23 cellular contexts compared by ENCODE assay signal in the genomic region with DNA sequence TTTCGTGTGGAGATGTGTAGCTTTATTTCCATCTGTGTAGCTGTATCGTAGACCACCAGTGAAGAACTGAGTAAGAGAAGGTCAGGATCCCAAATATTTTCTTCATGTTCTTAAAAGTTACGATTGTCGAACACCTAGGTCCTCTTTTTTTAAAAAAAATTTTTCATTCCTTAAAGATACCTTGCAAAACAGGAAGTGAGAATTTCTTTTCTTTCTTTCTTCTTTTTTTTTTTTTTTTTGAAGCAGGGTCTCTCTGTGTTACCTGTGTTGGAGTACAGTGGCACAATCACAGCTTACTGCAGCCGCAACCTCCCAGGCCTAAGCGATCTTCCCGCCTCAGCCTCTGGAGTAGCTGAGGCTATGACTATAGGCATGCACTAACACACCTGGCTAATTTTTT.
"Had no signal": no experiment of that assay in that cellular context is flagged by ENCODE, and none has a peak within 500 bp of the region (broad histone marks: within the 10 kb centered on the region; RNA-seq: fewer than 3 reads in every experiment).

No MANE protein-coding gene starts in this region.

- DNase-seq: activated CD4-positive, alpha-beta T cell treated with anti-CD3 and anti-CD28 coated beads, Interleukin-2, amount 10 ng/mL, durations not matched to agents 24 days and 14 days; activated CD8-positive, alpha-beta memory T cell treated with anti-CD3 and anti-CD28 coated beads, Interleukin-2, amount 50 U/mL, for 48 hours; activated CD8-positive, alpha-beta T cell treated with anti-CD3 and anti-CD28 coated beads, Interleukin-2, amount 10 ng/mL, durations not matched to agents 7 days and 5 days; activated naive CD4-positive, alpha-beta T cell treated with Interleukin-2 at 50 U/mL for 16 hours; anterior cingulate cortex; brain microvascular endothelial cell; cortex of kidney; effector CD8-positive, alpha-beta T cell; esophagus squamous epithelium; hippocampal formation; mammary epithelial cell; sigmoid colon; spleen; upper lobe of right lung had no signal

- H3K27me3 Mint-ChIP-seq: activated CD4-positive, alpha-beta T cell treated with anti-CD3 and anti-CD28 coated beads, Interleukin-2, amount 10 ng/mL, durations not matched to agents 24 days and 14 days; central memory CD8-positive, alpha-beta T cell had no signal

- H3K9me3 Mint-ChIP-seq: activated T-helper 1 cell treated with anti-CD3 and anti-CD28 coated beads, Interleukin-12 subunit alpha, Interleukin-12 subunit beta, Interleukin-2, Interleukin-4 antibody, amounts not matched to agents 30 ng/mL and 10 ng/mL and 1 ng/mL, durations not matched to agents 14 hours and 24 hours and 36 hours; central memory CD8-positive, alpha-beta T cell; nephron; T-helper 1 cell treated with Interleukin-12 subunit alpha and Interleukin-12 subunit beta and Interleukin-4 antibody, amounts not matched to agents 30 μg/mL and 1 μg/mL, for 36 hours; WTC11 had no signal

- H3K36me3 ChIP-seq: brain microvascular endothelial cell, sigmoid colon, thoracic aorta, upper lobe of right lung had no signal

- H3K4me3 ChIP-seq: esophagus squamous epithelium, sigmoid colon, spleen, thoracic aorta, upper lobe of right lung had no signal

- H3K27me3 ChIP-seq: brain microvascular endothelial cell, esophagus squamous epithelium, sigmoid colon, spleen, upper lobe of right lung had no signal

- H3K36me3 Mint-ChIP-seq: WTC11 had no signal

- H3K9me3 ChIP-seq: esophagus squamous epithelium, sigmoid colon, spleen, thoracic aorta, upper lobe of right lung had no signal

- H3K27ac ChIP-seq: brain microvascular endothelial cell, esophagus squamous epithelium, sigmoid colon, thoracic aorta, upper lobe of right lung had no signal

- H3K4me1 ChIP-seq: esophagus squamous epithelium had no signal

- H3K4me3 Mint-ChIP-seq: activated CD4-positive, alpha-beta T cell treated with anti-CD3 and anti-CD28 coated beads, Interleukin-2, amount 10 ng/mL, durations not matched to agents 24 days and 14 days; activated CD8-positive, alpha-beta T cell treated with anti-CD3 and anti-CD28 coated beads, Interleukin-2, amount 10 ng/mL, durations not matched to agents 7 days and 5 days; activated T-helper 1 cell treated with anti-CD3 and anti-CD28 coated beads, Interleukin-12 subunit alpha, Interleukin-12 subunit beta, Interleukin-2, Interleukin-4 antibody, amounts not matched to agents 30 ng/mL and 10 ng/mL and 1 ng/mL, durations not matched to agents 14 hours and 24 hours and 36 hours; central memory CD8-positive, alpha-beta T cell; nephron; T-helper 1 cell treated with Interleukin-12 subunit alpha and Interleukin-12 subunit beta and Interleukin-4 antibody, amounts not matched to agents 30 μg/mL and 1 μg/mL, for 36 hours; WTC11 had no signal

- ATAC-seq: activated CD8-positive, alpha-beta T cell treated with anti-CD3 and anti-CD28 coated beads, Interleukin-2, amount 10 ng/mL, durations not matched to agents 7 days and 5 days; left lobe of liver; upper lobe of right lung; WTC11 had no signal

- H3K27ac Mint-ChIP-seq: activated CD4-positive, alpha-beta T cell treated with anti-CD3 and anti-CD28 coated beads, Interleukin-2, amount 10 ng/mL, durations not matched to agents 24 days and 14 days; activated CD8-positive, alpha-beta T cell treated with anti-CD3 and anti-CD28 coated beads, Interleukin-2, amount 10 ng/mL, durations not matched to agents 7 days and 5 days; activated T-helper 1 cell treated with anti-CD3 and anti-CD28 coated beads, Interleukin-12 subunit alpha, Interleukin-12 subunit beta, Interleukin-2, Interleukin-4 antibody, amounts not matched to agents 30 ng/mL and 10 ng/mL and 1 ng/mL, durations not matched to agents 14 hours and 24 hours and 36 hours; nephron; T-helper 1 cell treated with Interleukin-12 subunit alpha and Interleukin-12 subunit beta and Interleukin-4 antibody, amounts not matched to agents 30 μg/mL and 1 μg/mL, for 36 hours; WTC11 had no signal

- H3K4me1 Mint-ChIP-seq: nephron had no signal

- FAIRE-seq: endothelial cell of umbilical vein, TTC549 had no signal
